Comparison of ENCODE assay signal across 9 cellular contexts in genomic region chr11:75400110-75400865, GRCh38. TPM values are rescaled to one million over a fixed set of nuclear protein-coding genes. Genes with fewer than 3 reads are reported as not detected.
DNase-seq lines count a peak whose midpoint lies in the region; ATAC-seq, FAIRE-seq and TF ChIP-seq lines count a peak whose summit lies in the region.
"Had no signal": no experiment of that assay in that cellular context is flagged by ENCODE, and none has a peak within 500 bp of the region (broad histone marks: within the 10 kb centered on the region; RNA-seq: fewer than 3 reads in every experiment).

No MANE protein-coding gene starts in this region.

- peak overlapping the region; percentile 56 to 88 (median 82) for H3K27ac ChIP-seq in pancreas

- FAIRE-seq in pancreas (lab: Jason Lieb, UNC) = no peak
- FAIRE-seq: colon had no signal

- TF ChIP-seq CTCF in WTC11 (IDR thresholded peaks at IDR 0.05) (no peak), foreskin fibroblast (IDR thresholded peaks at IDR 0.05; ENCODE audit: low read depth, low read length) (no peak), pancreas (IDR thresholded peaks at IDR 0.05) (no peak), GM13976 (IDR thresholded peaks at IDR 0.05; ENCODE audit: borderline replicate concordance, control extremely low read depth, extremely low read depth, insufficient read depth, missing control alignments) (no peak)

- WGBS in pancreas, 2 donors = 3 to 9% methylated on average over 13 of the region's 13 CpGs

- H3K4me3 ChIP-seq in foreskin fibroblast (ENCODE audit: low read depth in 1 of 2, low read length in 2 of 2) (peak overlapping the region; percentile 92 to 94), pancreas (peak overlapping the region; percentile 55 to 88 (median 68))

- H3K4me1 ChIP-seq in pancreas = peaks cover 12 to 25% (median 19%) of the 10 kb centered on the region in 3 donors

- peaks cover 15 to 43% (median 37%) of the 10 kb centered on the region in 3 donors for H3K36me3 ChIP-seq in pancreas

- ATAC-seq in activated CD4-positive, CD25-positive, alpha-beta regulatory T cell treated with anti-CD3 and anti-CD28 coated beads, Interleukin-2, amount 50 U/mL, for 24 hours = peak; percentile 7 to 15
- ATAC-seq in WTC11 = no peak
- peak; percentile 17 to 34 (median 22) for ATAC-seq in pancreas
- ATAC-seq in HG03354 (IDR thresholded peaks at IDR 0.05; ENCODE audit: poor library complexity, severe bottlenecking, unreplicated experiment) = no peak

- DNase-seq in activated CD4-positive, CD25-positive, alpha-beta regulatory T cell (lab: John Stamatoyannopoulos, UW) = no peak
- no peak for DNase-seq in WTC11 (ENCODE audit: low spot score)
- peak in 1 of 2 donors; percentile 32 for DNase-seq in foreskin fibroblast
- no peak for DNase-seq in pancreas
- DNase-seq in GM13976 (ENCODE audit: low spot score) = no peak
- no peak for DNase-seq in NCI-H2029 (lab: John Stamatoyannopoulos, UW)

- CTCF ChIA-PET in WTC11 (lab: Charles Lee) = interaction anchor here (0.7 to 2.2 kb wide), 6 partner anchors 9 to 120 kb away, joined by 3 to 10 read pairs (median 4); no protein-coding TSS in a partner anchor

- H3K27me3 Mint-ChIP-seq in WTC11 (ENCODE audit: low read depth) = peaks cover 2% of the 10 kb centered on the region; the same call in 1 of the 2 replicates

- H3K4me1 Mint-ChIP-seq in WTC11 = peaks cover 40% of the 10 kb centered on the region

- in situ Hi-C loops in GM13976 (cut with MboI; ENCODE audit: low sequenced_read_pairs, unreplicated experiment) = no loop called here

- POLR2A ChIA-PET in WTC11 (lab: Charles Lee) = interaction anchor here (0.8 to 0.9 kb wide), 3 partner anchors 14 to 125 kb away, joined by 3 to 4 read pairs (median 3); partner anchors contain the start of gene GDPD5

- no peaks in the 10 kb centered on the region for H3K27me3 ChIP-seq in pancreas

- H3K36me3 Mint-ChIP-seq in WTC11 = peaks cover 61% of the 10 kb centered on the region

- H3K4me3 Mint-ChIP-seq in WTC11 = peak overlapping the region; percentile 100

- H3K27ac Mint-ChIP-seq in WTC11 = peak overlapping the region; percentile 99

- H3K9me3 Mint-ChIP-seq in WTC11 = no peaks in the 10 kb centered on the region

- intact Hi-C loops in pancreas (cut with DNase I) = no loop called here

- H3K9me3 ChIP-seq in pancreas = no peaks in the 10 kb centered on the region

TF ChIP-seq in WTC11, 78 proteins besides CTCF, POLR2A, EP300 and RAD21:
- 0 out of 2 replicates have a peak, but pooled peaks have one; percentile 20 for TF ChIP-seq NFATC4 (CRISPR knock-in tag; IDR thresholded peaks at IDR 0.05)
- TF ChIP-seq USF2 (CRISPR knock-in tag; IDR thresholded peaks at IDR 0.05) = no peak
- peak; percentile 41; the same call in 1 of the 2 replicates for TF ChIP-seq ZNF671 (CRISPR knock-in tag; IDR thresholded peaks at IDR 0.05)

RNA-seq across cellular contexts. Expression of gene RPS3, which starts 1.0 kb away (rescaled TPM):
- 3,967 to 4,516 TPM (median 4,446 TPM) in 3 replicates for total RNA-seq in WTC11 (2021)
- 1,000 to 10,000 TPM in 5 of 6 donors, 100 to 1,000 TPM in 1; 824 to 1,938 (median 1,523) TPM for total RNA-seq in pancreas
- 1,000 to 10,000 TPM; 1,208 to 1,382 TPM for polyA plus RNA-seq in pancreas

RNA-seq across cellular contexts. Expression of gene KLHL35, which starts 32.7 kb away (rescaled TPM):
- 0.22 to 0.60 TPM (median 0.39 TPM) in 3 replicates for total RNA-seq in WTC11 (2021)
- 1 to 10 TPM in 5 of 6 donors, under 1 TPM in 1; 0.97 to 3.1 (median 1.7) TPM for total RNA-seq in pancreas
- 1 to 10 TPM; 1.7 to 2.5 TPM for polyA plus RNA-seq in pancreas

RNA-seq across cellular contexts. Expression of gene ARRB1, which starts 48.8 kb away (rescaled TPM):
- total RNA-seq in WTC11 (2021) (81.0 to 90.1 TPM (median 82.9 TPM) in 3 replicates), pancreas (10 to 100 TPM; 30.3 to 68.1 (median 33.8) TPM)
- 10 to 100 TPM in 1 of 2 donors, 1 to 10 TPM in 1; 7.8 to 12.7 TPM for polyA plus RNA-seq in pancreas

Comparison
In these comparisons a context has a peak if more than half of its experiments do, and no peak if none do; other contexts are left out.
1. ATAC-seq: peak in activated CD4-positive, CD25-positive, alpha-beta regulatory T cell treated with anti-CD3 and anti-CD28 coated beads, Interleukin-2, amount 50 U/mL, for 24 hours (2 of 2) and pancreas (4 of 4); none in WTC11 (single experiment) and HG03354 (single experiment).